13 cellular contexts compared by ENCODE assay signal in genomic region chr16:8956265-8957060, GRCh38. TPM values are rescaled to one million over a fixed set of nuclear protein-coding genes. Genes with fewer than 3 reads are reported as not detected.
A peak's percentile ranks its signal among the peaks of the same experiment; 100 is the strongest.
DNase-seq lines count a peak whose midpoint lies in the region; ATAC-seq and TF ChIP-seq lines count a peak whose summit lies in the region.
"Had no signal": no experiment of that assay in that cellular context is flagged by ENCODE, and none has a peak within 500 bp of the region (broad histone marks: within the 10 kb centered on the region; RNA-seq: fewer than 3 reads in every experiment).

No MANE protein-coding gene starts in this region.

- peaks cover 77% of the 10 kb centered on the region for H3K4me1 Mint-ChIP-seq in activated CD4-positive, alpha-beta T cell treated with anti-CD3 and anti-CD28 coated beads, Interleukin-2, amount 10 ng/mL, durations not matched to agents 24 days and 14 days
- peaks cover 85% of the 10 kb centered on the region for H3K4me1 Mint-ChIP-seq in activated naive CD8-positive, alpha-beta T cell (ENCODE audit: low read depth)
- peaks cover 70 to 85% of the 10 kb centered on the region in 2 donors for H3K4me1 Mint-ChIP-seq in stimulated activated naive B cell treated with anti-CD40 and anti-IgM and Interleukin-4, amounts not matched to agents 10 μg/mL and 1 μg/mL and 100 μg/mL, for 72 hours

- peak overlapping the region; percentile 6 for H3K27ac ChIP-seq in lower lobe of right lung
- H3K27ac ChIP-seq: tibial artery had no signal

- no peak overlapping the region for H3K4me3 ChIP-seq in lower lobe of right lung
- H3K4me3 ChIP-seq: tibial artery had no signal

- no peaks in the 10 kb centered on the region for H3K27me3 ChIP-seq in lower lobe of right lung (ENCODE audit: low read depth)
- H3K27me3 ChIP-seq: tibial artery had no signal

- H3K27ac Mint-ChIP-seq in activated CD4-positive, alpha-beta T cell treated with anti-CD3 and anti-CD28 coated beads, Interleukin-2, amount 10 ng/mL, durations not matched to agents 24 days and 14 days, result peak overlapping the region; percentile 49
- H3K27ac Mint-ChIP-seq in activated naive CD8-positive, alpha-beta T cell, result no peak overlapping the region
- peak overlapping the region; percentile 43 for H3K27ac Mint-ChIP-seq in stimulated activated naive B cell treated with anti-CD40 and anti-IgM and Interleukin-4, amounts not matched to agents 10 μg/mL and 1 μg/mL and 100 μg/mL, for 72 hours
- H3K27ac Mint-ChIP-seq: memory B cell; T-helper 1 cell treated with Interleukin-12 subunit alpha and Interleukin-12 subunit beta and Interleukin-4 antibody, amounts not matched to agents 30 μg/mL and 1 μg/mL, for 36 hours had no signal

- no peak for DNase-seq in activated CD4-positive, alpha-beta T cell treated with anti-CD3 and anti-CD28 coated beads, Interleukin-2, amount 10 ng/mL, durations not matched to agents 24 days and 14 days
- no peak for DNase-seq in activated CD4-positive, alpha-beta T cell treated with anti-CD3 and anti-CD28 coated beads for 48 hours
- DNase-seq in lower lobe of right lung (no peak), DMS153 (lab: John Stamatoyannopoulos, UW) (no peak)
- DNase-seq in stimulated activated naive B cell treated with anti-CD40 and anti-IgM and Interleukin-4, amounts not matched to agents 10 μg/mL and 1 μg/mL and 100 μg/mL, for 72 hours, result no peak
- DNase-seq in activated CD4-positive, CD25-positive, alpha-beta regulatory T cell (lab: John Stamatoyannopoulos, UW), result no peak
- DNase-seq: activated CD8-positive, alpha-beta memory T cell treated with anti-CD3 and anti-CD28 coated beads, Interleukin-2, amount 50 U/mL, for 4 hours; NCI-H187 treated with DMSO at 0.1 percent for 48 hours had no signal

- H3K4me3 Mint-ChIP-seq in activated CD4-positive, alpha-beta T cell treated with anti-CD3 and anti-CD28 coated beads, Interleukin-2, amount 10 ng/mL, durations not matched to agents 24 days and 14 days, result peak overlapping the region; percentile 26
- H3K4me3 Mint-ChIP-seq in activated naive CD8-positive, alpha-beta T cell, result peak overlapping the region; percentile 17
- peak overlapping the region; percentile 27 to 52 for H3K4me3 Mint-ChIP-seq in stimulated activated naive B cell treated with anti-CD40 and anti-IgM and Interleukin-4, amounts not matched to agents 10 μg/mL and 1 μg/mL and 100 μg/mL, for 72 hours
- H3K4me3 Mint-ChIP-seq: memory B cell; T-helper 1 cell treated with Interleukin-12 subunit alpha and Interleukin-12 subunit beta and Interleukin-4 antibody, amounts not matched to agents 30 μg/mL and 1 μg/mL, for 36 hours had no signal

- no peaks in the 10 kb centered on the region for H3K36me3 ChIP-seq in lower lobe of right lung
- H3K36me3 ChIP-seq: tibial artery had no signal

- H3K9me3 ChIP-seq in lower lobe of right lung, result no peaks in the 10 kb centered on the region
- H3K9me3 ChIP-seq: tibial artery had no signal

- ATAC-seq in lower lobe of right lung, result peak; percentile 11 to 15
- ATAC-seq in stimulated activated naive B cell treated with anti-CD40 and anti-IgM and Interleukin-4, amounts not matched to agents 10 μg/mL and 1 μg/mL and 100 μg/mL, for 72 hours (replicated peaks), result no peak
- ATAC-seq in GM21717 (IDR thresholded peaks at IDR 0.05; ENCODE audit: unreplicated experiment), result no peak

- no peaks in the 10 kb centered on the region for H3K9me3 Mint-ChIP-seq in activated CD4-positive, alpha-beta T cell treated with anti-CD3 and anti-CD28 coated beads, Interleukin-2, amount 10 ng/mL, durations not matched to agents 24 days and 14 days
- H3K9me3 Mint-ChIP-seq in activated naive CD8-positive, alpha-beta T cell (ENCODE audit: low read depth), result no peaks in the 10 kb centered on the region
- H3K9me3 Mint-ChIP-seq in stimulated activated naive B cell treated with anti-CD40 and anti-IgM and Interleukin-4, amounts not matched to agents 10 μg/mL and 1 μg/mL and 100 μg/mL, for 72 hours, result no peaks in the 10 kb centered on the region
- H3K9me3 Mint-ChIP-seq: memory B cell; T-helper 1 cell treated with Interleukin-12 subunit alpha and Interleukin-12 subunit beta and Interleukin-4 antibody, amounts not matched to agents 30 μg/mL and 1 μg/mL, for 36 hours had no signal

- peaks cover 83% of the 10 kb centered on the region for H3K4me1 ChIP-seq in lower lobe of right lung

- H3K36me3 Mint-ChIP-seq in activated CD4-positive, alpha-beta T cell treated with anti-CD3 and anti-CD28 coated beads, Interleukin-2, amount 10 ng/mL, durations not matched to agents 24 days and 14 days (ENCODE audit: low read depth), result peaks cover 1% of the 10 kb centered on the region
- H3K36me3 Mint-ChIP-seq in activated naive CD8-positive, alpha-beta T cell, result no peaks in the 10 kb centered on the region
- peaks cover 8 to 23% of the 10 kb centered on the region in 2 donors for H3K36me3 Mint-ChIP-seq in stimulated activated naive B cell treated with anti-CD40 and anti-IgM and Interleukin-4, amounts not matched to agents 10 μg/mL and 1 μg/mL and 100 μg/mL, for 72 hours

- no peak for TF ChIP-seq CTCF in lower lobe of right lung (IDR thresholded peaks at IDR 0.05)

- no peaks in the 10 kb centered on the region for H3K27me3 Mint-ChIP-seq in activated CD4-positive, alpha-beta T cell treated with anti-CD3 and anti-CD28 coated beads, Interleukin-2, amount 10 ng/mL, durations not matched to agents 24 days and 14 days
- no peaks in the 10 kb centered on the region for H3K27me3 Mint-ChIP-seq in activated naive CD8-positive, alpha-beta T cell
- no peaks in the 10 kb centered on the region for H3K27me3 Mint-ChIP-seq in stimulated activated naive B cell treated with anti-CD40 and anti-IgM and Interleukin-4, amounts not matched to agents 10 μg/mL and 1 μg/mL and 100 μg/mL, for 72 hours
- H3K27me3 Mint-ChIP-seq: memory B cell had no signal

- intact Hi-C loops in activated CD4-positive, alpha-beta T cell treated with anti-CD3 and anti-CD28 coated beads, Interleukin-2, amount 10 ng/mL, durations not matched to agents 24 days and 14 days (cut with micrococcal nuclease), result loop anchor here (5.0 kb wide), 1 partner anchor 49 kb away; no protein-coding TSS in a partner anchor
- intact Hi-C loops in lower lobe of right lung (cut with DNase I), result no loop called here

RNA-seq across cellular contexts. Expression of gene USP7, which starts 7.2 kb away (rescaled TPM):
- total RNA-seq in activated CD4-positive, alpha-beta T cell treated with anti-CD3 and anti-CD28 coated beads, Interleukin-2, amount 10 ng/mL, durations not matched to agents 24 days and 14 days, result 180 and 186 TPM in 2 replicates
- 87.5 TPM for total RNA-seq in lower lobe of right lung

Comparison
In these comparisons a context has a peak if more than half of its experiments do, and no peak if none do; other contexts are left out.
1. ATAC-seq: peak in lower lobe of right lung (2 of 2); none in stimulated activated naive B cell treated with anti-CD40 and anti-IgM and Interleukin-4, amounts not matched to agents 10 μg/mL and 1 μg/mL and 100 μg/mL, for 72 hours (0 of 2) and GM21717 (single experiment).
2. Peak in every context shown above with its lines, with median percentiles within 50 percentile points of each other: H3K4me3 Mint-ChIP-seq.